ENCODE assay signal across 9 cellular contexts in the genomic region with DNA sequence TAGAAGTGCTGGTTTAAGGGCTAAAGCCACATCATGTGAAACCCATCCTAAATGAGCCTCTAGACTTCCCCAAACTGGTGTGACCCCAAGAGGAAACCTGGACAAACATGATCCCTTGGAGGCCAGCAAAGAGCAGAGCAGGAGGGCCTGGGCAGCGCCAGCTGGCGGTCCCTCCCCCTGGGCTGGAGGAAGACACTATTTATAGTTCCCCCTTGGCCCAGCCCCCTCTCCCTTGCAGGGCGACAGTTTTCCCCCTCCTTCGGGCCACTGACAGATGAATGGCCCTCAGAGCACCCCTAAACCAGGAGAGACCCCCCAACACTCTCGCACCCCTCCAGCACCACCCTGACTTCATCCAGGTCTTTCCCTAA. TPM values are rescaled to one million over a fixed set of nuclear protein-coding genes. Genes with fewer than 3 reads are reported as not detected.
DNase-seq lines count a peak whose midpoint lies in the region; TF ChIP-seq lines count a peak whose summit lies in the region.
"Had no signal": no experiment of that assay in that cellular context is flagged by ENCODE, and none has a peak within 500 bp of the region (broad histone marks: within the 10 kb centered on the region; RNA-seq: fewer than 3 reads in every experiment).

No MANE protein-coding gene starts in this region.

- no peak overlapping the region for H2BK12ac ChIP-seq in neuronal stem cell (ENCODE audit: low read length)

- no peaks in the 10 kb centered on the region for H3K79me2 ChIP-seq in MM.1S (ENCODE audit: low read length)

- no peak for TF ChIP-seq CTCF in MM.1S (IDR thresholded peaks at IDR 0.05; ENCODE audit: low read length)

- H2BK15ac ChIP-seq in neuronal stem cell (ENCODE audit: low read length) = peak overlapping the region; percentile 60

- no peak overlapping the region for H3K23ac ChIP-seq in neuronal stem cell (ENCODE audit: low read depth, low read length, poor library complexity)

- H3K4me1 ChIP-seq in MM.1S (ENCODE audit: low read length) (peaks cover 11% of the 10 kb centered on the region), endocrine pancreas (ENCODE audit: control insufficient read depth, insufficient read depth, low read length) (no peaks in the 10 kb centered on the region), neuronal stem cell (ENCODE audit: control insufficient read depth in 2 of 2, insufficient read depth in 1 of 2, low read depth in 1 of 2, low read length in 2 of 2) (peaks cover 38 to 51% of the 10 kb centered on the region in 2 donors)

- H3K36me3 ChIP-seq in MM.1S (replicated peaks; ENCODE audit: insufficient read depth, low read length) = no peaks in the 10 kb centered on the region
- H3K36me3 ChIP-seq in endocrine pancreas (ENCODE audit: control insufficient read depth, insufficient read depth, low read length) = no peaks in the 10 kb centered on the region
- H3K36me3 ChIP-seq in neuronal stem cell (replicated peaks in 1 of 2; ENCODE audit: control insufficient read depth in 2 of 2, insufficient read depth in 2 of 2, low read length in 2 of 2) = peaks cover 0 to 2% of the 10 kb centered on the region in 2 donors

- H3K14ac ChIP-seq in neuronal stem cell (ENCODE audit: low read length) = no peak overlapping the region

- DNase-seq in Ammon's horn (ENCODE audit: low spot score) (peak; percentile 33), MM.1S (no peak), neuronal stem cell (ENCODE audit: low spot score) (no peak), NCI-H1092 (lab: John Stamatoyannopoulos, UW) (no peak), dedifferentiated amniotic fluid mesenchymal stem cell (ENCODE audit: extremely low spot score) (no peak), GF-D8 (lab: John Stamatoyannopoulos, UW) (no peak)
- DNase-seq in stimulated activated CD4-positive, alpha-beta T cell treated with anti-CD3 and anti-CD28 coated beads, Interleukin-12 subunit alpha, Interleukin-12 subunit beta, amount 100 ng/mL, for 4 hours = no peak
- DNase-seq: activated gamma-delta T cell treated with Interleukin-2 at 50 U/mL for 16 hours had no signal

- H3K4ac ChIP-seq in neuronal stem cell (ENCODE audit: low read length) = no peak overlapping the region

- peak overlapping the region; percentile 45; the same call in 1 of the 2 replicates for H2AFZ ChIP-seq in MM.1S (ENCODE audit: low read length)
- peak overlapping the region; percentile 78 for H2AFZ ChIP-seq in neuronal stem cell (ENCODE audit: low read length)

- H3K27me3 ChIP-seq in MM.1S (replicated peaks; ENCODE audit: insufficient read depth, low read length) (peaks cover 19% of the 10 kb centered on the region), endocrine pancreas (ENCODE audit: control insufficient read depth, insufficient read depth, low read length) (no peaks in the 10 kb centered on the region), neuronal stem cell (ENCODE audit: control insufficient read depth in 3 of 3, insufficient read depth in 3 of 3, low read depth in 1 of 3, low read length in 3 of 3) (no peaks in the 10 kb centered on the region)

- H3K79me1 ChIP-seq in neuronal stem cell (ENCODE audit: low read depth, low read length) = peaks cover 2% of the 10 kb centered on the region

- H4K91ac ChIP-seq in neuronal stem cell (ENCODE audit: low read depth, low read length, poor library complexity) = no peak overlapping the region

- no peak overlapping the region for H3K4me2 ChIP-seq in MM.1S (ENCODE audit: low read depth, low read length)
- H3K4me2 ChIP-seq in neuronal stem cell (ENCODE audit: insufficient read depth, low read length, poor library complexity, severe bottlenecking) = peak overlapping the region; percentile 45

- no peak overlapping the region for H2BK120ac ChIP-seq in neuronal stem cell (ENCODE audit: low read depth, low read length)

- peak overlapping the region; percentile 83 for H2BK5ac ChIP-seq in neuronal stem cell (ENCODE audit: low read length)

- H2AK5ac ChIP-seq in neuronal stem cell (ENCODE audit: low read depth, low read length) = peak overlapping the region; percentile 97

- no peak overlapping the region for H3K27ac ChIP-seq in MM.1S (ENCODE audit: low read length)
- H3K27ac ChIP-seq in neuronal stem cell (replicated peaks; ENCODE audit: low read length) = peak overlapping the region; percentile 2

- H3K4me3 ChIP-seq in MM.1S (ENCODE audit: low read length) (no peak overlapping the region), endocrine pancreas (ENCODE audit: control insufficient read depth, insufficient read depth, low read length) (no peak overlapping the region), neuronal stem cell (ENCODE audit: low read length in 2 of 2) (no peak overlapping the region)

- no peak overlapping the region for H4K8ac ChIP-seq in neuronal stem cell (ENCODE audit: low read depth, low read length)

- H3F3A ChIP-seq in MM.1S (ENCODE audit: insufficient read depth, low read length) = peaks cover 9% of the 10 kb centered on the region

- peak overlapping the region; percentile 76 for H3K18ac ChIP-seq in neuronal stem cell (ENCODE audit: low read length)

- H4K20me1 ChIP-seq in MM.1S (ENCODE audit: insufficient read depth, low read length) = no peaks in the 10 kb centered on the region

- no peaks in the 10 kb centered on the region for H3K9me2 ChIP-seq in MM.1S (replicated peaks; ENCODE audit: insufficient read depth, low read length)

- no CpG with 5 or more reads among the region's 5 CpGs for WGBS in neuronal stem cell (ENCODE audit: extremely low coverage in 2 of 2, insufficient read length in 2 of 2, insufficient replicate concordance in 1 of 2), 2 donors

- H3K9me3 ChIP-seq in MM.1S (replicated peaks; ENCODE audit: insufficient read depth, low read length) (no peaks in the 10 kb centered on the region), endocrine pancreas (ENCODE audit: control insufficient read depth, low read length) (no peaks in the 10 kb centered on the region), neuronal stem cell (replicated peaks in 1 of 2; ENCODE audit: control insufficient read depth in 2 of 2, insufficient read depth in 1 of 2, low read depth in 1 of 2, low read length in 2 of 2) (no peaks in the 10 kb centered on the region)

- H3K9ac ChIP-seq in MM.1S (ENCODE audit: low read length) = no peak overlapping the region
- H3K9ac ChIP-seq in endocrine pancreas (ENCODE audit: control insufficient read depth, insufficient read depth, low read length) = peak overlapping the region; percentile 35
- H3K9ac ChIP-seq in neuronal stem cell (ENCODE audit: low read depth, low read length, poor library complexity) = peak overlapping the region; percentile 76

RNA-seq across cellular contexts. Expression of a gene that starts 2.9 kb away (rescaled TPM):
- 0.13 TPM for polyA plus RNA-seq in neuronal stem cell (2013, experiment 1 of 2)
- 0.10 TPM for polyA plus RNA-seq in neuronal stem cell (2013, experiment 2 of 2)

RNA-seq across cellular contexts. Expression of a gene that starts 4.0 kb away (rescaled TPM):
- polyA plus RNA-seq in neuronal stem cell (2013, experiment 1 of 2) = 9.2 TPM
- polyA plus RNA-seq in neuronal stem cell (2013, experiment 2 of 2) = 8.9 TPM

RNA-seq across cellular contexts. Expression of a gene that starts 34.5 kb away (rescaled TPM):
- polyA plus RNA-seq in neuronal stem cell (2013, experiment 1 of 2) = 8.2 TPM
- 7.8 TPM for polyA plus RNA-seq in neuronal stem cell (2013, experiment 2 of 2)

RNA-seq across cellular contexts. Expression of a gene that starts 48.8 kb away (rescaled TPM):
- 137 TPM for polyA plus RNA-seq in neuronal stem cell (2013, experiment 1 of 2)
- 134 TPM for polyA plus RNA-seq in neuronal stem cell (2013, experiment 2 of 2)

RNA-seq across cellular contexts. Expression of a gene that starts 56.7 kb away (rescaled TPM):
- polyA plus RNA-seq in neuronal stem cell (2013, experiment 1 of 2) = 179 TPM
- 192 TPM for polyA plus RNA-seq in neuronal stem cell (2013, experiment 2 of 2)
